In the genomic region with DNA sequence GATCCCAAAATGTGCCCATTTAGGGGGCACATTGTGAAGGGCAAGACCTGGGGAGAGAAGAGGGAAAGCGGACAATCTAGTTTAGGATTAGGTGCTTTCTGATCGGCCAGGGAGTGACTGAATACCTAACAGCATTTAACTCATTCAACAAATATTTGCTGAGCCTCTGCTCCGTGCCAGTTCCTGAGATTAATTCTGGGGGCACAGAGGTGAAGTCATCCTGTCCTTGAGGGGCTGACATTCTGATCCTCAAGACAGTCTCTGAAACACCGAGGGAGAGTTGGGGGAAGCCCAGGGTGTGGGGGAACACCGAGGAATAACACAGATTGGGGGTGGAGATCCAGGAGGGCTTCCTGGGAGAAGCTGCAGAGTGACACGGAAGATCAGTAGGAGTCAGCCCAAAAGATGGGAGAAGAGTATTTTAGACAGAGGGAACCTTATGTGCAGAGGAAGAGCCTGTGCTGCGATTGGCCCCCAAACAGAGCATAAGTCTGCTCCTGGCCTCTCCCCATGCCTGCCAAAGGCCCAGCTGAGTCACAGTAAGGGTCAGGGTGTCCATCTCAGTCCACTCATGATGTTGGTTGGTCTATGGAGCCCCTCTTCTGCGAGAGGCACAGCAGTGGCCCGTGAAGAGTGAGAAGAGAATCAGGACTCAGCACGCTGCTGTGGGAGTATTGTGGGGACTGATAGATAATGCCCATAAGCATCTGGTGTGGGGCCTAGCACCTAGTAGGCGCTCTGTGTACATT, we compare ENCODE assay signal across 10 cellular contexts.
DNase-seq lines count a peak whose midpoint lies in the region; ATAC-seq and TF ChIP-seq lines count a peak whose summit lies in the region.
"Had no signal": no experiment of that assay in that cellular context is flagged by ENCODE, and none has a peak within 500 bp of the region (broad histone marks: within the 10 kb centered on the region; RNA-seq: fewer than 3 reads in every experiment).

No MANE protein-coding gene starts in this region.

- TF ChIP-seq CTCF in AG04450 (IDR thresholded peaks at IDR 0.05; ENCODE audit: low read depth, low read length): no peak
- TF ChIP-seq CTCF in fibroblast of the aortic adventitia (IDR thresholded peaks at IDR 0.05; ENCODE audit: insufficient read depth, low read length): no peak
- no peak for TF ChIP-seq CTCF in osteocyte (IDR thresholded peaks at IDR 0.05)
- TF ChIP-seq CTCF in A673 (conservative IDR thresholded peaks at IDR 0.05; ENCODE audit: low read depth, low read length): no peak

- H3K27ac ChIP-seq in AG04450 (ENCODE audit: low read depth, low read length): peak overlapping the region; percentile 96
- H3K27ac ChIP-seq in A673 (ENCODE audit: low read depth, low read length, poor library complexity, severe bottlenecking): no peak overlapping the region
- H3K27ac ChIP-seq: C4-2B had no signal

- no peak for ATAC-seq in activated CD8-positive, alpha-beta memory T cell treated with anti-CD3 and anti-CD28 coated beads, Interleukin-2, amount 10 ng/mL, durations not matched to agents 7 days and 5 days
- no peak for ATAC-seq in HG03175 (IDR thresholded peaks at IDR 0.05; ENCODE audit: unreplicated experiment)

- H3K4me3 Mint-ChIP-seq in activated CD8-positive, alpha-beta memory T cell treated with anti-CD3 and anti-CD28 coated beads, Interleukin-2, amount 10 ng/mL, durations not matched to agents 7 days and 5 days: no peak overlapping the region
- peak overlapping the region; percentile 61 for H3K4me3 Mint-ChIP-seq in osteocyte (ENCODE audit: unreplicated experiment)

- H3K9me3 Mint-ChIP-seq in activated CD8-positive, alpha-beta memory T cell treated with anti-CD3 and anti-CD28 coated beads, Interleukin-2, amount 10 ng/mL, durations not matched to agents 7 days and 5 days (ENCODE audit: low read depth): no peaks in the 10 kb centered on the region
- H3K9me3 Mint-ChIP-seq in osteocyte (ENCODE audit: unreplicated experiment): no peaks in the 10 kb centered on the region

- POLR2A ChIA-PET in AG04450 (lab: Yijun Ruan, JAX) (interaction anchor here (0.6 to 6.4 kb wide), 9 partner anchors 14 to 160 kb away, joined by 3 to 90 read pairs (median 14); partner anchors contain the start of gene AMOTL2), A673 (lab: Charles Lee; ENCODE audit: low non-redundant PET) (no interaction called here)

- H3K9me3 ChIP-seq in AG04450 (ENCODE audit: control insufficient read depth, insufficient read depth, low read length): peaks cover 3% of the 10 kb centered on the region; the same call in 1 of the 2 replicates
- no peaks in the 10 kb centered on the region for H3K9me3 ChIP-seq in A673 (ENCODE audit: low read depth, low read length, poor library complexity, severe bottlenecking)

- CTCF ChIA-PET in AG04450 (lab: Charles Lee) (interaction anchor here (1.1 to 7.8 kb wide), 11 partner anchors 14 to 170 kb away, joined by 3 to 55 read pairs (median 4); no protein-coding TSS in a partner anchor), A673 (lab: Charles Lee) (no interaction called here)
- CTCF ChIA-PET in activated CD8-positive, alpha-beta memory T cell treated with anti-CD3 and anti-CD28 coated beads, Interleukin-2, amount 10 ng/mL, durations not matched to agents 7 days and 5 days (lab: Charles Lee): interaction anchor here (0.7 kb wide), 1 partner anchor 116 kb away, joined by 4 read pairs; no protein-coding TSS in a partner anchor

- H3K36me3 ChIP-seq in A673 (ENCODE audit: insufficient read depth, low read length, poor library complexity, severe bottlenecking): no peaks in the 10 kb centered on the region

- DNase-seq in AG04450 (ENCODE audit: low read depth, low spot score): no peak
- DNase-seq in activated CD8-positive, alpha-beta memory T cell treated with anti-CD3 and anti-CD28 coated beads, Interleukin-2, amount 10 ng/mL, durations not matched to agents 7 days and 5 days: peak; percentile 32
- no peak for DNase-seq in fibroblast of the aortic adventitia (ENCODE audit: low read depth)
- DNase-seq in osteocyte (ENCODE audit: extremely low spot score, unreplicated experiment): no peak
- DNase-seq in A673 (ENCODE audit: low spot score): no peak
- no peak for DNase-seq in NCI-H146 (lab: John Stamatoyannopoulos, UW)
- no peak for DNase-seq in stimulated activated CD4-positive, alpha-beta T cell treated with anti-CD3 and anti-CD28 coated beads, Interleukin-15, amount 100 ng/mL, for 24 hours
- DNase-seq: NCI-H2171 had no signal

- no peaks in the 10 kb centered on the region for H3K4me1 Mint-ChIP-seq in activated CD8-positive, alpha-beta memory T cell treated with anti-CD3 and anti-CD28 coated beads, Interleukin-2, amount 10 ng/mL, durations not matched to agents 7 days and 5 days
- H3K4me1 Mint-ChIP-seq in osteocyte (ENCODE audit: unreplicated experiment): peaks cover 84% of the 10 kb centered on the region

- H3K27ac Mint-ChIP-seq in activated CD8-positive, alpha-beta memory T cell treated with anti-CD3 and anti-CD28 coated beads, Interleukin-2, amount 10 ng/mL, durations not matched to agents 7 days and 5 days: no peak overlapping the region
- peak overlapping the region; percentile 91 for H3K27ac Mint-ChIP-seq in osteocyte (ENCODE audit: unreplicated experiment)

- H3K4me3 ChIP-seq in AG04450 (ENCODE audit: low read depth, low read length) (peak overlapping the region; percentile 64), fibroblast of the aortic adventitia (ENCODE audit: low read depth, low read length) (peak overlapping the region; percentile 64), A673 (ENCODE audit: low read depth, low read length, poor library complexity, severe bottlenecking) (no peak overlapping the region)

- no TSS peak for BruUV-seq in A673 (replicated peaks; lab: Mats Ljungman, UMichigan)

- H3K4me1 ChIP-seq in A673 (ENCODE audit: insufficient read depth, low read length, poor library complexity, severe bottlenecking): peaks cover 10% of the 10 kb centered on the region

- H3K27me3 ChIP-seq in AG04450 (ENCODE audit: control insufficient read depth, insufficient read depth, low read length): no peaks in the 10 kb centered on the region
- no peaks in the 10 kb centered on the region for H3K27me3 ChIP-seq in A673 (replicated peaks; ENCODE audit: insufficient read depth, low read depth, low read length, poor library complexity)

- intact Hi-C loops in A673 (cut with micrococcal nuclease; ENCODE audit: unreplicated experiment): no loop called here

- no peaks in the 10 kb centered on the region for H3K36me3 Mint-ChIP-seq in activated CD8-positive, alpha-beta memory T cell treated with anti-CD3 and anti-CD28 coated beads, Interleukin-2, amount 10 ng/mL, durations not matched to agents 7 days and 5 days
- H3K36me3 Mint-ChIP-seq in osteocyte (ENCODE audit: unreplicated experiment): no peaks in the 10 kb centered on the region

- H3K27me3 Mint-ChIP-seq in activated CD8-positive, alpha-beta memory T cell treated with anti-CD3 and anti-CD28 coated beads, Interleukin-2, amount 10 ng/mL, durations not matched to agents 7 days and 5 days: peaks cover 54% of the 10 kb centered on the region
- H3K27me3 Mint-ChIP-seq in osteocyte (ENCODE audit: unreplicated experiment): no peaks in the 10 kb centered on the region
